Comparison of ENCODE assay signal across 14 cellular contexts in the genomic region with DNA sequence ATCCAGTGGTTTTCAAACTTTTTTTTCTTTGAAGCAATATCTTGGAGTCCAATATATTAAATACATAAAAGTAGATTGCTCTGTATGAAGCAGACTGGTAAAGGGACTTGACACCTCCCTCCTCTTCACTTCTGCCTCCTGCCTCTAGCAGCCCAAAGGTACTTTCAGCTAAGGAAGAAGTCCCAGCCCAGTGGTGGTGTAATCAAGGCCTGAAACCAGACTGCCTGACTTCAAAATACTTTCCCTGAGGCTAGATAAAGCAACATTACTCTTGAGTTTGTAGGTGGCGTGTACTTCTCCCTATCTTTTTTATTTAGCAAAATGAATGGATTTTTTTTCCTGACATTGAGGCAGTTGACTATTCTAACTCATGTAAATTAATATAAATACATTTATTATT.
DNase-seq lines count a peak whose midpoint lies in the region; FAIRE-seq and TF ChIP-seq lines count a peak whose summit lies in the region.
"Had no signal": no experiment of that assay in that cellular context is flagged by ENCODE, and none has a peak within 500 bp of the region (broad histone marks: within the 10 kb centered on the region; RNA-seq: fewer than 3 reads in every experiment).

No MANE protein-coding gene starts in this region.

- H2BK5ac ChIP-seq in trophoblast cell (ENCODE audit: low read depth, low read length, poor library complexity) = no peak overlapping the region

- H2BK12ac ChIP-seq in trophoblast cell (ENCODE audit: low read length) = no peak overlapping the region

- H4K20me1 ChIP-seq in endothelial cell of umbilical vein (replicated peaks; ENCODE audit: control insufficient read depth, extremely low read depth, insufficient read depth, low read length) = no peaks in the 10 kb centered on the region

- H4K8ac ChIP-seq in trophoblast cell (ENCODE audit: low read depth, low read length) = no peak overlapping the region

- H3K27ac ChIP-seq in endothelial cell of umbilical vein (ENCODE audit: insufficient read depth, low read depth, low read length) (no peak overlapping the region), trophoblast cell (ENCODE audit: low read depth, low read length) (no peak overlapping the region), colonic mucosa (no peak overlapping the region)
- H3K27ac ChIP-seq: GM23248 had no signal

- no peak for TF ChIP-seq POLR2A in endothelial cell of umbilical vein (IDR thresholded peaks at IDR 0.05; ENCODE audit: low read depth, low read length)

- intact Hi-C loops in endothelial cell of umbilical vein (cut with micrococcal nuclease) (no loop called here), posterior cingulate gyrus (cut with DNase I) (no loop called here), colonic mucosa (cut with DNase I) (no loop called here)

- POLR2A ChIA-PET in endothelial cell of umbilical vein (lab: Charles Lee) = no interaction called here

- no peak overlapping the region for H3K14ac ChIP-seq in trophoblast cell (ENCODE audit: low read length)

- H3K9me3 ChIP-seq in endothelial cell of umbilical vein (replicated peaks; ENCODE audit: control insufficient read depth, insufficient read depth, low read length) (no peaks in the 10 kb centered on the region), trophoblast cell (ENCODE audit: insufficient read depth, low read depth, low read length) (no peaks in the 10 kb centered on the region), colonic mucosa (no peaks in the 10 kb centered on the region)

- no peak overlapping the region for H3K4me2 ChIP-seq in endothelial cell of umbilical vein (ENCODE audit: insufficient read depth, low read length)
- no peak overlapping the region for H3K4me2 ChIP-seq in trophoblast cell (ENCODE audit: low read length)

- no peaks in the 10 kb centered on the region for H3K79me1 ChIP-seq in trophoblast cell (ENCODE audit: low read length)

- H3K9me1 ChIP-seq in endothelial cell of umbilical vein (replicated peaks; ENCODE audit: control insufficient read depth, extremely low read depth, insufficient read depth, low read length) = no peaks in the 10 kb centered on the region

- dilution Hi-C loops in endothelial cell of umbilical vein (cut with MboI; ENCODE audit: extremely low pct_ligation_motif_present, low sequenced_read_pairs) = no loop called here

- H3K9ac ChIP-seq in endothelial cell of umbilical vein (replicated peaks; ENCODE audit: extremely low read depth, insufficient read depth, low read length) = no peak overlapping the region
- H3K9ac ChIP-seq in trophoblast cell (ENCODE audit: low read length) = no peak overlapping the region
- no peak overlapping the region for H3K9ac ChIP-seq in colonic mucosa (ENCODE audit: low read depth in 2 of 2, low read length in 2 of 2)
- H3K9ac ChIP-seq: GM23248 had no signal

- BruUV-seq in endothelial cell of umbilical vein (replicated peaks; lab: Mats Ljungman, UMichigan) = no TSS peak

- H3K4me1 ChIP-seq in endothelial cell of umbilical vein (ENCODE audit: control insufficient read depth, extremely low read depth, insufficient read depth, low read length) (peaks cover 5% of the 10 kb centered on the region), trophoblast cell (ENCODE audit: control insufficient read depth in 1 of 2, insufficient read depth in 2 of 2, low read length in 2 of 2) (peaks cover 0 to 2% of the 10 kb centered on the region in 2 experiments), colonic mucosa (no peaks in the 10 kb centered on the region)

- H3K23ac ChIP-seq in trophoblast cell (ENCODE audit: low read length) = no peak overlapping the region

- TF ChIP-seq CTCF in endothelial cell of umbilical vein (IDR thresholded peaks at IDR 0.05; ENCODE audit: extremely low read depth in 1 of 2, insufficient read depth in 1 of 2, low read depth in 1 of 2, low read length in 2 of 2) = no peak
- TF ChIP-seq CTCF in colonic mucosa (IDR thresholded peaks at IDR 0.05) = no peak

- H3K27me3 ChIP-seq in endothelial cell of umbilical vein (ENCODE audit: control insufficient read depth in 2 of 2, insufficient read depth in 2 of 2, low read length in 2 of 2) (no peaks in the 10 kb centered on the region), trophoblast cell (ENCODE audit: insufficient read depth, low read length) (no peaks in the 10 kb centered on the region), colonic mucosa (no peaks in the 10 kb centered on the region)

- H3K36me3 ChIP-seq in endothelial cell of umbilical vein (ENCODE audit: control insufficient read depth in 2 of 2, extremely low read depth in 1 of 2, insufficient read depth in 2 of 2, low read length in 2 of 2) (peaks cover 5 to 6% of the 10 kb centered on the region in 2 experiments), trophoblast cell (ENCODE audit: control insufficient read depth in 1 of 2, insufficient read depth in 2 of 2, low read length in 2 of 2) (peaks cover 9 to 10% of the 10 kb centered on the region in 2 experiments), colonic mucosa (no peaks in the 10 kb centered on the region)

- H3K4ac ChIP-seq in trophoblast cell (ENCODE audit: low read depth, low read length) = no peak overlapping the region

- no peak overlapping the region for H2AK5ac ChIP-seq in trophoblast cell (ENCODE audit: low read length)

- DNase-seq in SKM-1 treated with dmso at 0.1 percent for 144 hours (lab: John Stamatoyannopoulos, UW; ENCODE audit: unreplicated experiment) (peak; percentile 28), SKM-1 (lab: John Stamatoyannopoulos, UW; ENCODE audit: unreplicated experiment) (no peak), MV-4-11 (lab: John Stamatoyannopoulos, UW) (peak; percentile 11), endothelial cell of umbilical vein (ENCODE audit: low read depth, low spot score) (no peak), trophoblast cell (peak; percentile 55 to 74), urothelium cell line (ENCODE audit: low spot score) (no peak), posterior cingulate gyrus (no peak), colonic mucosa (no peak)
- DNase-seq: C1 segment of cervical spinal cord; Calu3; CD4-positive, alpha-beta T cell; DMS 273 treated with DMSO at 0.1 percent for 48 hours; GM23248; H7 had no signal

- H3K4me3 ChIP-seq in endothelial cell of umbilical vein (replicated peaks in 1 of 3; ENCODE audit: insufficient read depth in 1 of 3, low read depth in 1 of 3, low read length in 3 of 3) (no peak overlapping the region), trophoblast cell (ENCODE audit: low read depth, low read length) (no peak overlapping the region), colonic mucosa (no peak overlapping the region)
- H3K4me3 ChIP-seq: GM23248 had no signal

- no peak overlapping the region for H4K12ac ChIP-seq in trophoblast cell (ENCODE audit: low read depth, low read length)

- H2AFZ ChIP-seq in endothelial cell of umbilical vein (ENCODE audit: low read depth, low read length) (no peak overlapping the region), trophoblast cell (ENCODE audit: insufficient read depth, low read length, poor library complexity) (no peak overlapping the region)
- H2AFZ ChIP-seq: GM23248 had no signal

- WGBS in trophoblast cell (ENCODE audit: extremely low coverage, insufficient coverage, insufficient read length) = no CpG with 5 or more reads among the region's 1 CpG

- H3K79me2 ChIP-seq in endothelial cell of umbilical vein (ENCODE audit: control insufficient read depth, insufficient read depth, low read length) = no peaks in the 10 kb centered on the region
- H3K79me2 ChIP-seq in trophoblast cell (ENCODE audit: control insufficient read depth, insufficient read depth, low read length, poor library complexity) = no peaks in the 10 kb centered on the region

- CTCF ChIA-PET in endothelial cell of umbilical vein (lab: Charles Lee) = no interaction called here

- H2BK120ac ChIP-seq in trophoblast cell (ENCODE audit: insufficient read depth, low read length, poor library complexity) = no peak overlapping the region

- FAIRE-seq in endothelial cell of umbilical vein (lab: Jason Lieb, UNC) = peak; percentile 26
- FAIRE-seq in urothelium cell line (lab: Jason Lieb, UNC) = no peak

- no peak overlapping the region for H3K18ac ChIP-seq in trophoblast cell (ENCODE audit: low read length)

- no peak overlapping the region for H4K91ac ChIP-seq in trophoblast cell (ENCODE audit: low read depth, low read length)

TF ChIP-seq in endothelial cell of umbilical vein, 7 proteins besides CTCF, POLR2A, EP300 and RAD21:
- TF ChIP-seq GATA2 (IDR thresholded peaks at IDR 0.05; ENCODE audit: insufficient read depth, insufficient read length, low read depth, low read length) (no peak), POLR2AphosphoS5 (IDR thresholded peaks at IDR 0.05; ENCODE audit: insufficient read depth, low read depth, low read length) (no peak), MAX (IDR thresholded peaks at IDR 0.05; ENCODE audit: insufficient read depth, insufficient read length) (no peak), JUN (IDR thresholded peaks at IDR 0.05; ENCODE audit: borderline replicate concordance, insufficient read depth, insufficient read length, low read depth) (no peak), EZH2 (IDR thresholded peaks at IDR 0.05; ENCODE audit: borderline replicate concordance, low read depth, low read length, severe bottlenecking) (no peak), FOS (IDR thresholded peaks at IDR 0.05; ENCODE audit: borderline replicate concordance, insufficient read depth, low read length) (no peak), MYC (IDR thresholded peaks at IDR 0.05; ENCODE audit: low read depth, low read length) (no peak)
TF ChIP-seq in endothelial cell of umbilical vein: peak in this region for 0.

Comparison
In these comparisons a context has a peak if more than half of its experiments do, and no peak if none do; other contexts are left out.
1. DNase-seq: peak in SKM-1 treated with dmso at 0.1 percent for 144 hours (single experiment), MV-4-11 (single experiment) and trophoblast cell (2 of 2); none in SKM-1 (single experiment), endothelial cell of umbilical vein (single experiment), urothelium cell line (single experiment), posterior cingulate gyrus (0 of 10) and colonic mucosa (single experiment).